Comparison of ENCODE assay signal across 8 cellular contexts in the genomic region with DNA sequence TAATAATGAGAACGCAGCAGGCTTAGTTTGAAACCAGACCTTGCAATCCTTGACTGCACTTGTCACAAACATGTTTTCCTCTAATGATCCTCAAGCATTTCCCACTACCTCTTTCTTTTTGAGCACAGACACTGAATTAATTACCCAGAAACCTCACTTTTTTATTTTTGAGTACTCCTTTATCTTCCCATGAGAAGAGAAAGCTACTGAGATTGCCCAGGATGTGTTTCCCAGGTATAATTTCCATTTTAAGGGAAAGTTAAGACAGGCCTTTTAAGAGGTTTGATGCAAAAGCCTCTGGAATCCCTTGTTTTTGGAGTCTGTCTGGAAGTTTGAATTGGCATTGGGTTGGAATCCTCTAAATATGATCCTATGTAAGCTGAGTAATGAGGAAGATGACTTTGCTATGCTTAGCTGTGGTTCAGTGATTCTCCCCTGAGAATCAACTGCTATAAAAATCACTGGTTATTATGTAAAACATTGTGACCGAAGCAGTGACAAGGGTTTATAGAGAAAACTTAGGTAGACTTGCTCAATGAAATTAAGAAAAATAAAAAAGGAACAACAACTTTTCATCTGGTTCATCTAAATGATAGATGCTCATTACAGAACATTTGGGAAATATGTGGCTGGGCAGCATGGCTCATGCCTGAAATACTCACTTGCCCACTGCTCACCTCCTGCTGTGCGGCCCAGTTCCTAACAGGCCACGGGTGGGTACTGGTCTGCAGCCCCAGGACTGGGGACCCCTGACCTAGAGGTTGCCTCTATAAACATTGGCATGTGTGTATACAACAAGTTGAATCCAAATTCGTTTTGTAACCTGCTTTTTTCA. TPM values are rescaled to one million over a fixed set of nuclear protein-coding genes. Genes with fewer than 3 reads are reported as not detected.
DNase-seq lines count a peak whose midpoint lies in the region; ATAC-seq and TF ChIP-seq lines count a peak whose summit lies in the region.

No MANE protein-coding gene starts in this region.

- H3K4me1 ChIP-seq in endodermal cell (ENCODE audit: control insufficient read depth, insufficient read depth, low read length) = no peaks in the 10 kb centered on the region

- H3K4me3 ChIP-seq in BJ (ENCODE audit: low read depth, low read length) (no peak overlapping the region), endodermal cell (ENCODE audit: low read length) (no peak overlapping the region)

- no peaks in the 10 kb centered on the region for H3K9me3 ChIP-seq in endodermal cell (ENCODE audit: control insufficient read depth, low read length)

- H3K4me1 Mint-ChIP-seq in endodermal cell (peaks cover 8% of the 10 kb centered on the region), endothelial cell (ENCODE audit: unreplicated experiment) (no peaks in the 10 kb centered on the region)

- CTCF ChIA-PET in BJ (lab: Yijun Ruan, JAX) = no interaction called here

- ATAC-seq in GM19023 (IDR thresholded peaks at IDR 0.05; ENCODE audit: unreplicated experiment) (peak; percentile 46), HG03378 (IDR thresholded peaks at IDR 0.05; ENCODE audit: unreplicated experiment) (peak; percentile 60)

- no peaks in the 10 kb centered on the region for H3K27me3 ChIP-seq in BJ (ENCODE audit: control insufficient read depth, insufficient read depth, low read length)
- no peaks in the 10 kb centered on the region for H3K27me3 ChIP-seq in endodermal cell (ENCODE audit: control insufficient read depth, insufficient read depth, low read length, poor library complexity, severe bottlenecking)

- no peak overlapping the region for H3K9ac ChIP-seq in endodermal cell (ENCODE audit: extremely low read depth, low read length, poor library complexity, severe bottlenecking)

- no peak overlapping the region for H3K4me3 Mint-ChIP-seq in endodermal cell
- no peak overlapping the region for H3K4me3 Mint-ChIP-seq in endothelial cell (ENCODE audit: unreplicated experiment)

- H3K9me3 Mint-ChIP-seq in endodermal cell = no peaks in the 10 kb centered on the region
- H3K9me3 Mint-ChIP-seq in endothelial cell (ENCODE audit: unreplicated experiment) = no peaks in the 10 kb centered on the region

- DNase-seq in BJ (ENCODE audit: low read depth) = peak; percentile 2
- DNase-seq in endodermal cell = no peak
- DNase-seq in endothelial cell (ENCODE audit: low spot score) = no peak
- DNase-seq in NCI-H748 (lab: John Stamatoyannopoulos, UW; ENCODE audit: unreplicated experiment) = no peak
- DNase-seq in stimulated activated CD4-positive, alpha-beta T cell treated with anti-CD3 and anti-CD28 coated beads, Interleukin-12 subunit alpha, Interleukin-12 subunit beta, amount 100 ng/mL, for 4 hours = no peak
- no peak for DNase-seq in iPS-NIHi11 (ENCODE audit: low spot score)

- no peak for TF ChIP-seq CTCF in BJ (IDR thresholded peaks at IDR 0.05; ENCODE audit: insufficient read depth, low read depth, low read length)
- no peak for TF ChIP-seq CTCF in endodermal cell (conservative IDR thresholded peaks at IDR 0.05)
- TF ChIP-seq CTCF in endothelial cell (IDR thresholded peaks at IDR 0.05; ENCODE audit: unreplicated experiment) = no peak

- H3K36me3 ChIP-seq in BJ (ENCODE audit: control insufficient read depth, insufficient read depth, low read length) (no peaks in the 10 kb centered on the region), endodermal cell (ENCODE audit: control insufficient read depth, insufficient read depth, low read length) (no peaks in the 10 kb centered on the region)

- H3K27me3 Mint-ChIP-seq in endodermal cell (ENCODE audit: insufficient read depth) (peaks cover 2% of the 10 kb centered on the region), endothelial cell (ENCODE audit: unreplicated experiment) (no peaks in the 10 kb centered on the region)

- H3K27ac Mint-ChIP-seq in endodermal cell = peak overlapping the region; percentile 28
- no peak overlapping the region for H3K27ac Mint-ChIP-seq in endothelial cell (ENCODE audit: unreplicated experiment)

- H3K27ac ChIP-seq in endodermal cell (ENCODE audit: low read depth, low read length) = no peak overlapping the region

- POLR2A ChIA-PET in BJ (lab: Charles Lee) = no interaction called here

- H3K36me3 Mint-ChIP-seq in endodermal cell (ENCODE audit: low read depth) = no peaks in the 10 kb centered on the region
- no peaks in the 10 kb centered on the region for H3K36me3 Mint-ChIP-seq in endothelial cell (ENCODE audit: low read depth, unreplicated experiment)

- 84 to 90% methylated on average over 3 to 5 of the region's 5 CpGs for WGBS in endodermal cell (ENCODE audit: insufficient coverage in 1 of 2, insufficient read length in 1 of 2), 2 experiments

RNA-seq across cellular contexts. Expression of a gene that starts 10.8 kb away (rescaled TPM):
- polyA plus RNA-seq in BJ (2011; rRNA removed) = not detected in 2 replicates
- polyA minus RNA-seq in BJ (2011; rRNA and poly(A)+ RNA removed) = not detected in 2 replicates
- total RNA-seq in endodermal cell (1 to 10 TPM; 2.9 to 9.4 TPM), endothelial cell (ENCODE audit: unreplicated experiment) (20.4 TPM)
- polyA plus RNA-seq in endodermal cell (2013, experiment 1 of 2) = 0.36 TPM
- polyA plus RNA-seq in endodermal cell (2013, experiment 2 of 2) = 0.54 TPM
